ENCODE assay signal across 10 cellular contexts in the genomic region with DNA sequence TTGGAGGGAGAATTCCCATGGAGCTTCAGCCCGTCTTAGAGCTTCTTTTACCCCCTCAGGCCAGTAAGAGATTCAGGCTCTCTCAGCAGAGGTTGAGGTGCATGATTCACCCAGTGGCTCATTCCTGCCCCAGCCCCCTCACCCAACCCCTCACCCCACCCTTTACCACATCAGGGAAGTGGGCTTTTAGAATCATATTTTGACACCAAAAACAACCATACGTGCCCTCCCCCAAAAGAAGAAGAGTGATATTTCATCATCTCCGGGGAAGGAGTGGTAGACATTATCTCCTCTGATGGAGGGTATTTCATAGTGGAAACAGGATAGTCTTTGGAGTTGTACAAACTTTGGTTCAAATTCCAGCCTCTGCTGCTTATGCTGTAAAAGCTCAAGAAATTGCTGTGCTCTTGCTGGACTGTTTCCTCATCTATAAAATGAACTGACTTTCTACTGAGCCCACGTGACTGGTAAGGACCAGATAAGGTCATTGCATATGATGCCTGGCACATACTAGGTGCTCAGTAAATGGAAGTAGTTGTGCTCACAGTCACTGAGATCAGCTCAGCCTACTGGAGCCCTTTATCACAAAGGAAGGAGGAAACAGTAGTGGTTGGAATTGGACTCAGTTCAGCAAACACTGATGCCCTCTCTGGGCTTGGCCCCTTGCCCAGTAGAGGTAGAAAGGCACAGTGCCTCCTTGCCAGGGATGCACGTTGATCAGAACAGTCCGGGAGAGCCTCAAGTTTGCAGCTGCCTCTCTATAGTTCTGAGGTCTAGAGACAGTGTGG. TPM values are rescaled to one million over a fixed set of nuclear protein-coding genes. Genes with fewer than 3 reads are reported as not detected.
DNase-seq lines count a peak whose midpoint lies in the region; ATAC-seq and TF ChIP-seq lines count a peak whose summit lies in the region.
"Had no signal": no experiment of that assay in that cellular context is flagged by ENCODE, and none has a peak within 500 bp of the region (broad histone marks: within the 10 kb centered on the region; RNA-seq: fewer than 3 reads in every experiment).

No MANE protein-coding gene starts in this region.

- peaks cover 2% of the 10 kb centered on the region for H3K9me3 Mint-ChIP-seq in activated naive CD8-positive, alpha-beta T cell treated with anti-CD3 and anti-CD28 coated beads for 36 hours

- peaks cover 4% of the 10 kb centered on the region for H3K36me3 Mint-ChIP-seq in activated naive CD8-positive, alpha-beta T cell treated with anti-CD3 and anti-CD28 coated beads for 36 hours

- no peaks in the 10 kb centered on the region for H3K36me3 ChIP-seq in spleen

- WGBS in spleen, 5 donors, result 27 to 46% (median 37%) methylated on average over 4 to 6 of the region's 6 CpGs

- H3K4me3 Mint-ChIP-seq in activated naive CD8-positive, alpha-beta T cell treated with anti-CD3 and anti-CD28 coated beads for 36 hours, result peak overlapping the region; percentile 69

- DNase-seq in NCI-H748 (lab: John Stamatoyannopoulos, UW; ENCODE audit: unreplicated experiment) (peak; percentile 23), NCI-H748 treated with DMSO at 0.1 percent for 48 hours (lab: John Stamatoyannopoulos, UW) (no peak), NOMO-1 (lab: John Stamatoyannopoulos, UW; ENCODE audit: unreplicated experiment in 2 of 2) (peak; percentile 58 to 68), spleen (no peak)
- peak; percentile 50 for DNase-seq in activated naive CD8-positive, alpha-beta T cell treated with anti-CD3 and anti-CD28 coated beads for 36 hours
- DNase-seq: effector CD4-positive, alpha-beta T cell; midbrain had no signal

- H3K4me1 Mint-ChIP-seq in activated naive CD8-positive, alpha-beta T cell treated with anti-CD3 and anti-CD28 coated beads for 36 hours, result peaks cover 56% of the 10 kb centered on the region

- peak overlapping the region in 5 of 8 donors; percentile 9 to 74 (median 53) for H3K27ac ChIP-seq in spleen

- TF ChIP-seq CTCF in spleen (IDR thresholded peaks at IDR 0.05 in 8 of 11, conservative IDR thresholded peaks at IDR 0.05 in 3 of 11), result no peak

- no peaks in the 10 kb centered on the region for H3K9me3 ChIP-seq in spleen

- no peak overlapping the region for H3K4me3 ChIP-seq in spleen

- TF ChIP-seq POLR2A in spleen (IDR thresholded peaks at IDR 0.05), result no peak

- ATAC-seq in HG03565 (IDR thresholded peaks at IDR 0.05; ENCODE audit: unreplicated experiment) (no peak), HG03432 (IDR thresholded peaks at IDR 0.05; ENCODE audit: unreplicated experiment) (no peak), GM19397 (IDR thresholded peaks at IDR 0.05; ENCODE audit: unreplicated experiment) (no peak)

- H3K4me1 ChIP-seq in spleen, result peaks cover 0 to 65% (median 17%) of the 10 kb centered on the region in 6 donors

- H3K27ac Mint-ChIP-seq in activated naive CD8-positive, alpha-beta T cell treated with anti-CD3 and anti-CD28 coated beads for 36 hours, result peak overlapping the region; percentile 93

- no peaks in the 10 kb centered on the region for H3K27me3 Mint-ChIP-seq in activated naive CD8-positive, alpha-beta T cell treated with anti-CD3 and anti-CD28 coated beads for 36 hours

- H3K27me3 ChIP-seq in spleen (replicated peaks in 1 of 7), result peaks cover 0 to 7% (median 0%) of the 10 kb centered on the region in 7 donors

- intact Hi-C loops in spleen (cut with DNase I; ENCODE audit: low total_unique reads), result no loop called here

RNA-seq across cellular contexts. Expression of a gene that starts 18.3 kb away (rescaled TPM):
- total RNA-seq in activated naive CD8-positive, alpha-beta T cell treated with anti-CD3 and anti-CD28 coated beads for 36 hours, result 10 to 100 TPM; 16.4 to 18.1 TPM
- total RNA-seq in spleen, result 10 to 100 TPM; 53.8 to 93.2 (median 83.4) TPM
- 10 to 100 TPM; 26.0 to 30.9 (median 29.7) TPM for polyA plus RNA-seq in spleen

RNA-seq across cellular contexts. Expression of a gene that starts 29.8 kb away (rescaled TPM):
- under 1 TPM in 1 of 2 experiments, not detected in 1; 0.18 TPM for total RNA-seq in activated naive CD8-positive, alpha-beta T cell treated with anti-CD3 and anti-CD28 coated beads for 36 hours
- total RNA-seq in spleen, result under 1 TPM; 0.28 to 0.92 (median 0.52) TPM
- under 1 TPM; 0.05 to 0.32 (median 0.11) TPM for polyA plus RNA-seq in spleen

RNA-seq across cellular contexts. Expression of a gene that starts 32.1 kb away (rescaled TPM):
- 1 to 10 TPM; 4.3 to 5.6 TPM for total RNA-seq in activated naive CD8-positive, alpha-beta T cell treated with anti-CD3 and anti-CD28 coated beads for 36 hours
- under 1 TPM in 2 of 7 donors, not detected in 5; 0.52 to 0.82 TPM for total RNA-seq in spleen
- polyA plus RNA-seq in spleen, result 1 to 10 TPM in 1 of 3 donors, under 1 TPM in 2; 0.48 to 2.3 (median 0.52) TPM

RNA-seq across cellular contexts. Expression of a gene that starts 45.0 kb away (rescaled TPM):
- total RNA-seq in activated naive CD8-positive, alpha-beta T cell treated with anti-CD3 and anti-CD28 coated beads for 36 hours, result not detected
- not detected for total RNA-seq in spleen
- polyA plus RNA-seq in spleen, result not detected

Comparison
In these comparisons a context has a peak if more than half of its experiments do, and no peak if none do; other contexts are left out.
1. DNase-seq: peak in NCI-H748 (single experiment), NOMO-1 (2 of 2) and activated naive CD8-positive, alpha-beta T cell treated with anti-CD3 and anti-CD28 coated beads for 36 hours (single experiment); none in NCI-H748 treated with DMSO at 0.1 percent for 48 hours (single experiment) and spleen (single experiment).